ENCODE assay signal across 9 cellular contexts in genomic region chr2:44560352-44560751, GRCh38.
DNase-seq lines count a peak whose midpoint lies in the region; ATAC-seq and TF ChIP-seq lines count a peak whose summit lies in the region.
"Had no signal": no experiment of that assay in that cellular context is flagged by ENCODE, and none has a peak within 500 bp of the region (broad histone marks: within the 10 kb centered on the region; RNA-seq: fewer than 3 reads in every experiment).

No MANE protein-coding gene starts in this region.

- DNase-seq in BE2C = peak; percentile 55
- peak; percentile 67 for DNase-seq in SK-MEL-5 (ENCODE audit: low read depth, low spot score)
- DNase-seq in hepatocyte (ENCODE audit: low spot score) = no peak
- DNase-seq in mesothelial cell of epicardium (ENCODE audit: low spot score in 2 of 2, unreplicated experiment in 2 of 2) = no peak
- no peak for DNase-seq in posterior cingulate gyrus
- DNase-seq in NCI-H1930 (lab: John Stamatoyannopoulos, UW) = no peak
- DNase-seq: tibial artery had no signal

- H3K4me1 ChIP-seq in BE2C (peaks cover 5% of the 10 kb centered on the region; the same call in 1 of the 2 replicates), hepatocyte (ENCODE audit: insufficient read depth) (no peaks in the 10 kb centered on the region)
- H3K4me1 ChIP-seq: tibial artery had no signal

- TF ChIP-seq CTCF in BE2C (IDR thresholded peaks at IDR 0.05; ENCODE audit: low read depth, low read length) = peak; percentile 54
- peak; percentile 48 for TF ChIP-seq CTCF in GM12873 (IDR thresholded peaks at IDR 0.05; ENCODE audit: insufficient read depth, low read depth, low read length, missing control alignments)
- TF ChIP-seq CTCF in hepatocyte (IDR thresholded peaks at IDR 0.05; ENCODE audit: poor library complexity) = peak; percentile 19
- no peak for TF ChIP-seq CTCF in mesothelial cell of epicardium (IDR thresholded peaks at IDR 0.05; ENCODE audit: unreplicated experiment)

- 84% methylated on average over 4 of the region's 4 CpGs for WGBS in hepatocyte (ENCODE audit: low lambda C conversion rate, missing lambda C conversion rate)

- no peak overlapping the region for H2AFZ ChIP-seq in hepatocyte

- intact Hi-C loops in posterior cingulate gyrus (cut with DNase I) = no loop called here

- no peaks in the 10 kb centered on the region; the same call in 1 of the 2 replicates for H3K36me3 ChIP-seq in BE2C
- H3K36me3 ChIP-seq in hepatocyte (replicated peaks; ENCODE audit: insufficient read depth, low read depth) = no peaks in the 10 kb centered on the region

- in situ Hi-C loops in SK-MEL-5 (cut with HindIII; ENCODE audit: low pct_unique_long_range_greater_than_20kb, low sequenced_read_pairs) = no loop called here

- H3K9me3 ChIP-seq in BE2C (no peaks in the 10 kb centered on the region), hepatocyte (ENCODE audit: low read depth) (no peaks in the 10 kb centered on the region)
- H3K9me3 ChIP-seq: tibial artery had no signal

- H4K20me1 ChIP-seq in hepatocyte (ENCODE audit: insufficient read depth, poor library complexity, severe bottlenecking) = no peaks in the 10 kb centered on the region

- H3K4me3 Mint-ChIP-seq in mesothelial cell of epicardium = no peak overlapping the region

- ATAC-seq in GM18861 (IDR thresholded peaks at IDR 0.05; ENCODE audit: unreplicated experiment) = no peak

- H3K4me2 ChIP-seq in hepatocyte = no peak overlapping the region

- no peaks in the 10 kb centered on the region for H3K27me3 Mint-ChIP-seq in mesothelial cell of epicardium (ENCODE audit: low read depth)

- no peak overlapping the region for H3K27ac Mint-ChIP-seq in mesothelial cell of epicardium

- H3K9me2 ChIP-seq in hepatocyte (replicated peaks; ENCODE audit: insufficient read depth) = no peaks in the 10 kb centered on the region

- no peak overlapping the region for H3K27ac ChIP-seq in hepatocyte
- H3K27ac ChIP-seq: tibial artery had no signal

- no peaks in the 10 kb centered on the region for H3K79me2 ChIP-seq in hepatocyte

- H3K27me3 ChIP-seq in BE2C = no peaks in the 10 kb centered on the region
- H3K27me3 ChIP-seq in hepatocyte = no peaks in the 10 kb centered on the region
- H3K27me3 ChIP-seq: tibial artery had no signal

- H3K36me3 Mint-ChIP-seq in mesothelial cell of epicardium = no peaks in the 10 kb centered on the region

- peaks cover 5% of the 10 kb centered on the region for H3K9me3 Mint-ChIP-seq in mesothelial cell of epicardium

- H3K4me3 ChIP-seq in BE2C (ENCODE audit: low read depth, low read length) (no peak overlapping the region), hepatocyte (no peak overlapping the region)
- H3K4me3 ChIP-seq: tibial artery had no signal

- H3K4me1 Mint-ChIP-seq in mesothelial cell of epicardium = peaks cover 6% of the 10 kb centered on the region

Comparison
In these comparisons a context has a peak if more than half of its experiments do, and no peak if none do; other contexts are left out.
1. DNase-seq: peak in BE2C (single experiment) and SK-MEL-5 (single experiment); none in hepatocyte (single experiment), mesothelial cell of epicardium (0 of 2), posterior cingulate gyrus (0 of 10) and NCI-H1930 (0 of 2).